ENCODE assay signal across 32 cellular contexts in the genomic region with DNA sequence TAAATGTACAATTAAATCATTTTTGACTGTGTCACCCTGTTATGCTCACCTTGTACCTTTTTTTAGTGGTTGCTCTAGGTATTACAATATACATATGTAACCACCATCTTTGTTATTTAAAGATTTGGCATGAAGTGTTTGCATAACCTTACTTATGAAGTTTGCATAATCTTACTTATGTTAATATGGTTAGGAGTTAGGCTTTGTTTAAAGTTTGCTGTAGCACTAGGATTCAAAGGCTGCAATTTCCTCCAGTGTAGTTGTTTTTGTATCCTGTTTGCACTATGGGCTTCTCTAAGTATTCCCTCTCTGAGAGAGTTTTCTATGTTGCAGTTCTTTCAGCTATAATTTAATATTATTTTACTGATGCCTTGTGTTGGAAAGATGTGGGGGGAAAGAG. TPM values are rescaled to one million over a fixed set of nuclear protein-coding genes. Genes with fewer than 3 reads are reported as not detected.
"Had no signal": no experiment of that assay in that cellular context is flagged by ENCODE, and none has a peak within 500 bp of the region (broad histone marks: within the 10 kb centered on the region; RNA-seq: fewer than 3 reads in every experiment).

No MANE protein-coding gene starts in this region.

- H3K36me3 Mint-ChIP-seq: immature natural killer cell; naive thymus-derived CD4-positive, alpha-beta T cell; stimulated activated naive B cell treated with anti-CD40 and anti-IgM and Interleukin-4, amounts not matched to agents 10 μg/mL and 1 μg/mL and 100 μg/mL, for 72 hours had no signal

- DNase-seq: cortex of kidney; dorsolateral prefrontal cortex; effector CD8-positive, alpha-beta T cell; gastrocnemius medialis; heart right ventricle; hypothalamus; immature natural killer cell; left colon; naive thymus-derived CD4-positive, alpha-beta T cell; nephron progenitor cell; sigmoid colon; stimulated activated CD4-positive, alpha-beta T cell treated with anti-CD3 and anti-CD28 coated beads, Interleukin-2, amount 100 ng/mL, for 24 hours; stimulated activated CD4-positive, alpha-beta T cell treated with anti-CD3 and anti-CD28 coated beads, Interleukin-4, amount 100 ng/mL, for 4 hours; stimulated activated naive B cell treated with anti-CD40 and anti-IgM and Interleukin-4, amounts not matched to agents 10 μg/mL and 1 μg/mL and 100 μg/mL, for 72 hours; stimulated activated naive CD8-positive, alpha-beta T cell treated with anti-CD3 and anti-CD28 coated beads, Interleukin-15, amount 100 ng/mL, for 72 hours; transverse colon; uterus had no signal

- H3K4me1 Mint-ChIP-seq: immature natural killer cell; nephron progenitor cell; stimulated activated naive B cell treated with anti-CD40 and anti-IgM and Interleukin-4, amounts not matched to agents 10 μg/mL and 1 μg/mL and 100 μg/mL, for 72 hours; stimulated activated naive CD8-positive, alpha-beta T cell treated with anti-CD3 and anti-CD28 coated beads, Interleukin-15, amount 100 ng/mL, for 72 hours had no signal

- H3K36me3 ChIP-seq: esophagus muscularis mucosa, gastrocnemius medialis, heart right ventricle, neutrophil, sigmoid colon, thoracic aorta, transverse colon, uterus had no signal

- H3K4me3 ChIP-seq: dorsolateral prefrontal cortex, esophagus muscularis mucosa, gastrocnemius medialis, heart right ventricle, sigmoid colon, skin epidermis, thoracic aorta, transverse colon, uterus had no signal

- ATAC-seq: gastrocnemius medialis; heart right ventricle; left colon; naive thymus-derived CD4-positive, alpha-beta T cell; stimulated activated naive B cell treated with anti-CD40 and anti-IgM and Interleukin-4, amounts not matched to agents 10 μg/mL and 1 μg/mL and 100 μg/mL, for 72 hours; stimulated activated naive CD8-positive, alpha-beta T cell treated with anti-CD3 and anti-CD28 coated beads, Interleukin-15, amount 100 ng/mL, for 72 hours had no signal

- H3K9me3 ChIP-seq: esophagus muscularis mucosa, gastrocnemius medialis, heart right ventricle, neutrophil, sigmoid colon, thoracic aorta, transverse colon, uterus had no signal

- H3K27me3 Mint-ChIP-seq: stimulated activated naive CD8-positive, alpha-beta T cell treated with anti-CD3 and anti-CD28 coated beads, Interleukin-15, amount 100 ng/mL, for 72 hours had no signal

- H3K27ac Mint-ChIP-seq: immature natural killer cell; naive thymus-derived CD4-positive, alpha-beta T cell; nephron progenitor cell; stimulated activated naive B cell treated with anti-CD40 and anti-IgM and Interleukin-4, amounts not matched to agents 10 μg/mL and 1 μg/mL and 100 μg/mL, for 72 hours; stimulated activated naive CD8-positive, alpha-beta T cell treated with anti-CD3 and anti-CD28 coated beads, Interleukin-15, amount 100 ng/mL, for 72 hours had no signal

- H3K4me3 Mint-ChIP-seq: immature natural killer cell; naive thymus-derived CD4-positive, alpha-beta T cell; nephron progenitor cell; stimulated activated naive B cell treated with anti-CD40 and anti-IgM and Interleukin-4, amounts not matched to agents 10 μg/mL and 1 μg/mL and 100 μg/mL, for 72 hours; stimulated activated naive CD8-positive, alpha-beta T cell treated with anti-CD3 and anti-CD28 coated beads, Interleukin-15, amount 100 ng/mL, for 72 hours had no signal

- H3K27me3 ChIP-seq: neutrophil, transverse colon had no signal

- H3K9me3 Mint-ChIP-seq: immature natural killer cell; naive thymus-derived CD4-positive, alpha-beta T cell; stimulated activated naive B cell treated with anti-CD40 and anti-IgM and Interleukin-4, amounts not matched to agents 10 μg/mL and 1 μg/mL and 100 μg/mL, for 72 hours; stimulated activated naive CD8-positive, alpha-beta T cell treated with anti-CD3 and anti-CD28 coated beads, Interleukin-15, amount 100 ng/mL, for 72 hours had no signal

- FAIRE-seq: endometrium, keratinocyte had no signal

- H3K4me1 ChIP-seq: esophagus muscularis mucosa, gastrocnemius medialis, heart right ventricle, sigmoid colon, transverse colon, uterus had no signal

- H3K27ac ChIP-seq: dorsolateral prefrontal cortex, esophagus muscularis mucosa, gastrocnemius medialis, heart right ventricle, neutrophil, sigmoid colon, skin epidermis, thoracic aorta, transverse colon, uterus had no signal

RNA-seq across cellular contexts. Expression of gene CENPVL1, which starts 17.9 kb away (rescaled TPM):
- total RNA-seq: chondrocyte; esophagus muscularis mucosa; fibroblast of villous mesenchyme; gastrocnemius medialis; heart right ventricle; left colon; liver; lung microvascular endothelial cell; mesenteric fat pad; mononuclear cell; naive thymus-derived CD4-positive, alpha-beta T cell; osteoblast; pulmonary artery endothelial cell; sigmoid colon; subcutaneous adipose tissue; thoracic aorta; transverse colon; uterus had no signal
- polyA plus RNA-seq: heart right ventricle; immature natural killer cell; keratinocyte; liver; naive thymus-derived CD4-positive, alpha-beta T cell; sigmoid colon had no signal

RNA-seq across cellular contexts. Expression of gene CENPVL2, which starts 45.6 kb away (rescaled TPM):
- total RNA-seq: chondrocyte; esophagus muscularis mucosa; fibroblast of villous mesenchyme; gastrocnemius medialis; heart right ventricle; left colon; liver; lung microvascular endothelial cell; mesenteric fat pad; mononuclear cell; naive thymus-derived CD4-positive, alpha-beta T cell; osteoblast; pulmonary artery endothelial cell; sigmoid colon; subcutaneous adipose tissue; thoracic aorta; transverse colon; uterus had no signal
- polyA plus RNA-seq: heart right ventricle; immature natural killer cell; keratinocyte; liver; naive thymus-derived CD4-positive, alpha-beta T cell; sigmoid colon had no signal
